ENCODE assay signal across 19 cellular contexts in genomic region chr5:124860271-124860670, GRCh38.
"Had no signal": no experiment of that assay in that cellular context is flagged by ENCODE, and none has a peak within 500 bp of the region (broad histone marks: within the 10 kb centered on the region; RNA-seq: fewer than 3 reads in every experiment).

No MANE protein-coding gene starts in this region.

- H3K9me3 ChIP-seq: breast epithelium, mucosa of descending colon, pancreas, suprapubic skin had no signal

- H3K27ac Mint-ChIP-seq: activated naive CD8-positive, alpha-beta T cell treated with anti-CD3 and anti-CD28 coated beads, Interleukin-2, amount 10 ng/mL, durations not matched to agents 7 days and 5 days; activated T-helper 1 cell treated with anti-CD3 and anti-CD28 coated beads, Interleukin-12 subunit alpha, Interleukin-12 subunit beta, Interleukin-2, Interleukin-4 antibody, amounts not matched to agents 30 ng/mL and 10 ng/mL and 1 ng/mL, durations not matched to agents 14 hours and 24 hours and 36 hours; dendritic cell treated with granulocyte-macrophage colony-stimulating factor and Interleukin-4, amounts not matched to agents 40 ng/mL and 50 ng/mL, for 4 days; effector memory CD8-positive, alpha-beta T cell; memory B cell; naive thymus-derived CD4-positive, alpha-beta T cell; stimulated activated naive CD8-positive, alpha-beta T cell treated with anti-CD3 and anti-CD28 coated beads, Interleukin-15, Interleukin-2, amounts not matched to agents 100 ng/mL and 50 ng/mL, for 24 hours; T-helper 2 cell treated with Interferon-gamma antibody and Interleukin-4, amounts not matched to agents 5 μg/mL and 100 μg/mL, for 36 hours; type B pancreatic cell had no signal

- ATAC-seq: effector memory CD8-positive, alpha-beta T cell; left ventricle myocardium superior; mucosa of descending colon; naive thymus-derived CD4-positive, alpha-beta T cell; pancreas; sciatic nerve had no signal

- H3K9me3 Mint-ChIP-seq: activated T-helper 1 cell treated with anti-CD3 and anti-CD28 coated beads, Interleukin-12 subunit alpha, Interleukin-12 subunit beta, Interleukin-2, Interleukin-4 antibody, amounts not matched to agents 30 ng/mL and 10 ng/mL and 1 ng/mL, durations not matched to agents 14 hours and 24 hours and 36 hours; dendritic cell treated with granulocyte-macrophage colony-stimulating factor and Interleukin-4, amounts not matched to agents 40 ng/mL and 50 ng/mL, for 4 days; effector memory CD8-positive, alpha-beta T cell; memory B cell had no signal

- H3K36me3 ChIP-seq: breast epithelium, pancreas, spleen, suprapubic skin had no signal

- H3K27ac ChIP-seq: breast epithelium, epithelial cell of prostate, pancreas, suprapubic skin had no signal

- H3K27me3 ChIP-seq: breast epithelium, pancreas, spleen, suprapubic skin had no signal

- DNase-seq: activated CD4-positive, alpha-beta T cell treated with anti-CD3 and anti-CD28 coated beads, Interleukin-2, amount 50 U/mL, for 1 hour; activated naive CD8-positive, alpha-beta T cell treated with anti-CD3 and anti-CD28 coated beads, Interleukin-2, amount 10 ng/mL, durations not matched to agents 7 days and 5 days; effector memory CD8-positive, alpha-beta T cell; hypothalamus; left ventricle myocardium superior; mucosa of descending colon; naive thymus-derived CD4-positive, alpha-beta T cell; pancreas; spleen had no signal

- H3K4me3 Mint-ChIP-seq: activated naive CD8-positive, alpha-beta T cell treated with anti-CD3 and anti-CD28 coated beads, Interleukin-2, amount 10 ng/mL, durations not matched to agents 7 days and 5 days; activated T-helper 1 cell treated with anti-CD3 and anti-CD28 coated beads, Interleukin-12 subunit alpha, Interleukin-12 subunit beta, Interleukin-2, Interleukin-4 antibody, amounts not matched to agents 30 ng/mL and 10 ng/mL and 1 ng/mL, durations not matched to agents 14 hours and 24 hours and 36 hours; dendritic cell treated with granulocyte-macrophage colony-stimulating factor and Interleukin-4, amounts not matched to agents 40 ng/mL and 50 ng/mL, for 4 days; effector memory CD8-positive, alpha-beta T cell; memory B cell; naive thymus-derived CD4-positive, alpha-beta T cell; stimulated activated naive CD8-positive, alpha-beta T cell treated with anti-CD3 and anti-CD28 coated beads, Interleukin-15, Interleukin-2, amounts not matched to agents 100 ng/mL and 50 ng/mL, for 24 hours; T-helper 2 cell treated with Interferon-gamma antibody and Interleukin-4, amounts not matched to agents 5 μg/mL and 100 μg/mL, for 36 hours; type B pancreatic cell had no signal

- H3K27me3 Mint-ChIP-seq: dendritic cell treated with granulocyte-macrophage colony-stimulating factor and Interleukin-4, amounts not matched to agents 40 ng/mL and 50 ng/mL, for 4 days; effector memory CD8-positive, alpha-beta T cell; memory B cell; stimulated activated naive CD8-positive, alpha-beta T cell treated with anti-CD3 and anti-CD28 coated beads, Interleukin-15, Interleukin-2, amounts not matched to agents 100 ng/mL and 50 ng/mL, for 24 hours; type B pancreatic cell had no signal

- H3K4me1 Mint-ChIP-seq: activated naive CD8-positive, alpha-beta T cell treated with anti-CD3 and anti-CD28 coated beads, Interleukin-2, amount 10 ng/mL, durations not matched to agents 7 days and 5 days had no signal

- H3K4me3 ChIP-seq: breast epithelium, mucosa of descending colon, pancreas, spleen, suprapubic skin had no signal

- H3K36me3 Mint-ChIP-seq: activated naive CD8-positive, alpha-beta T cell treated with anti-CD3 and anti-CD28 coated beads, Interleukin-2, amount 10 ng/mL, durations not matched to agents 7 days and 5 days; memory B cell; naive thymus-derived CD4-positive, alpha-beta T cell; type B pancreatic cell had no signal
